ENCODE assay signal across 26 cellular contexts in genomic region chr6:68240731-68241130, GRCh38.
"Had no signal": no experiment of that assay in that cellular context is flagged by ENCODE, and none has a peak within 500 bp of the region (broad histone marks: within the 10 kb centered on the region; RNA-seq: fewer than 3 reads in every experiment).

No MANE protein-coding gene starts in this region.

- H3K27me3 Mint-ChIP-seq: memory B cell; stimulated activated naive B cell treated with anti-CD40 and anti-IgM and Interleukin-4, amounts not matched to agents 10 μg/mL and 1 μg/mL and 100 μg/mL, for 72 hours; stimulated activated naive CD8-positive, alpha-beta T cell treated with anti-CD3 and anti-CD28 coated beads, Interleukin-15, amount 100 ng/mL, for 72 hours had no signal

- H3K4me2 ChIP-seq: neural progenitor cell had no signal

- FAIRE-seq: kidney had no signal

- H3K27ac ChIP-seq: dorsolateral prefrontal cortex, gastrocnemius medialis, left ventricle myocardium inferior, lower lobe of right lung, neural progenitor cell, parathyroid adenoma, psoas muscle, right lobe of liver, testis, tibial nerve, upper lobe of right lung, vagina had no signal

- H3K27ac Mint-ChIP-seq: immature natural killer cell; memory B cell; mesothelial cell of epicardium; natural killer cell; neural progenitor cell; stimulated activated naive B cell treated with anti-CD40 and anti-IgM and Interleukin-4, amounts not matched to agents 10 μg/mL and 1 μg/mL and 100 μg/mL, for 72 hours; stimulated activated naive CD8-positive, alpha-beta T cell treated with anti-CD3 and anti-CD28 coated beads, Interleukin-15, amount 100 ng/mL, for 72 hours had no signal

- H3K79me2 ChIP-seq: parathyroid adenoma had no signal

- ATAC-seq: gastrocnemius medialis; left cardiac atrium; lower lobe of right lung; natural killer cell; psoas muscle; right lobe of liver; stimulated activated naive B cell treated with anti-CD40 and anti-IgM and Interleukin-4, amounts not matched to agents 10 μg/mL and 1 μg/mL and 100 μg/mL, for 72 hours; stimulated activated naive CD8-positive, alpha-beta T cell treated with anti-CD3 and anti-CD28 coated beads, Interleukin-15, amount 100 ng/mL, for 72 hours; upper lobe of right lung had no signal

- H3K36me3 Mint-ChIP-seq: memory B cell; mesothelial cell of epicardium; natural killer cell; neural progenitor cell; stimulated activated naive B cell treated with anti-CD40 and anti-IgM and Interleukin-4, amounts not matched to agents 10 μg/mL and 1 μg/mL and 100 μg/mL, for 72 hours had no signal

- H3K4me3 Mint-ChIP-seq: immature natural killer cell; memory B cell; mesothelial cell of epicardium; natural killer cell; neural progenitor cell; stimulated activated naive B cell treated with anti-CD40 and anti-IgM and Interleukin-4, amounts not matched to agents 10 μg/mL and 1 μg/mL and 100 μg/mL, for 72 hours; stimulated activated naive CD8-positive, alpha-beta T cell treated with anti-CD3 and anti-CD28 coated beads, Interleukin-15, amount 100 ng/mL, for 72 hours had no signal

- H3K27me3 ChIP-seq: dorsolateral prefrontal cortex, gastrocnemius medialis, neural progenitor cell, right lobe of liver, testis, tibial nerve, upper lobe of right lung, vagina had no signal

- H3K9me3 ChIP-seq: gastrocnemius medialis, lower lobe of right lung, psoas muscle, right lobe of liver, testis, tibial nerve, upper lobe of right lung, vagina had no signal

- DNase-seq: cortex of kidney; dorsolateral prefrontal cortex; effector CD8-positive, alpha-beta T cell; gastrocnemius medialis; immature natural killer cell; kidney; left cardiac atrium; left ventricle myocardium inferior; lower lobe of right lung; natural killer cell; nucleus accumbens; psoas muscle; retina; right lobe of liver; stimulated activated CD4-positive, alpha-beta T cell treated with anti-CD3 and anti-CD28 coated beads, Interleukin-2, amount 100 ng/mL, for 24 hours; stimulated activated CD4-positive, alpha-beta T cell treated with anti-CD3 and anti-CD28 coated beads, Interleukin-4, amount 100 ng/mL, for 4 hours; stimulated activated naive B cell treated with anti-CD40 and anti-IgM and Interleukin-4, amounts not matched to agents 10 μg/mL and 1 μg/mL and 100 μg/mL, for 72 hours; stimulated activated naive CD8-positive, alpha-beta T cell treated with anti-CD3 and anti-CD28 coated beads, Interleukin-15, amount 100 ng/mL, for 72 hours; testis; upper lobe of right lung had no signal

- H3K4me1 ChIP-seq: gastrocnemius medialis, left ventricle myocardium inferior, lower lobe of right lung, neural progenitor cell, parathyroid adenoma, psoas muscle, right lobe of liver, testis, tibial nerve, upper lobe of right lung, vagina had no signal

- H3K4me1 Mint-ChIP-seq: immature natural killer cell; memory B cell; natural killer cell; stimulated activated naive B cell treated with anti-CD40 and anti-IgM and Interleukin-4, amounts not matched to agents 10 μg/mL and 1 μg/mL and 100 μg/mL, for 72 hours; stimulated activated naive CD8-positive, alpha-beta T cell treated with anti-CD3 and anti-CD28 coated beads, Interleukin-15, amount 100 ng/mL, for 72 hours had no signal

- H3K4me3 ChIP-seq: dorsolateral prefrontal cortex, gastrocnemius medialis, left ventricle myocardium inferior, lower lobe of right lung, neural progenitor cell, psoas muscle, right lobe of liver, testis, tibial nerve, upper lobe of right lung, vagina had no signal

- H3K36me3 ChIP-seq: gastrocnemius medialis, left ventricle myocardium inferior, lower lobe of right lung, neural progenitor cell, right lobe of liver, tibial nerve, upper lobe of right lung, vagina had no signal

- H2AFZ ChIP-seq: neural progenitor cell, parathyroid adenoma had no signal

- H3K9me3 Mint-ChIP-seq: memory B cell; mesothelial cell of epicardium; neural progenitor cell; stimulated activated naive B cell treated with anti-CD40 and anti-IgM and Interleukin-4, amounts not matched to agents 10 μg/mL and 1 μg/mL and 100 μg/mL, for 72 hours had no signal

- H3K9ac ChIP-seq: neural progenitor cell, parathyroid adenoma had no signal
